ENCODE assay signal across 8 cellular contexts in the genomic region with DNA sequence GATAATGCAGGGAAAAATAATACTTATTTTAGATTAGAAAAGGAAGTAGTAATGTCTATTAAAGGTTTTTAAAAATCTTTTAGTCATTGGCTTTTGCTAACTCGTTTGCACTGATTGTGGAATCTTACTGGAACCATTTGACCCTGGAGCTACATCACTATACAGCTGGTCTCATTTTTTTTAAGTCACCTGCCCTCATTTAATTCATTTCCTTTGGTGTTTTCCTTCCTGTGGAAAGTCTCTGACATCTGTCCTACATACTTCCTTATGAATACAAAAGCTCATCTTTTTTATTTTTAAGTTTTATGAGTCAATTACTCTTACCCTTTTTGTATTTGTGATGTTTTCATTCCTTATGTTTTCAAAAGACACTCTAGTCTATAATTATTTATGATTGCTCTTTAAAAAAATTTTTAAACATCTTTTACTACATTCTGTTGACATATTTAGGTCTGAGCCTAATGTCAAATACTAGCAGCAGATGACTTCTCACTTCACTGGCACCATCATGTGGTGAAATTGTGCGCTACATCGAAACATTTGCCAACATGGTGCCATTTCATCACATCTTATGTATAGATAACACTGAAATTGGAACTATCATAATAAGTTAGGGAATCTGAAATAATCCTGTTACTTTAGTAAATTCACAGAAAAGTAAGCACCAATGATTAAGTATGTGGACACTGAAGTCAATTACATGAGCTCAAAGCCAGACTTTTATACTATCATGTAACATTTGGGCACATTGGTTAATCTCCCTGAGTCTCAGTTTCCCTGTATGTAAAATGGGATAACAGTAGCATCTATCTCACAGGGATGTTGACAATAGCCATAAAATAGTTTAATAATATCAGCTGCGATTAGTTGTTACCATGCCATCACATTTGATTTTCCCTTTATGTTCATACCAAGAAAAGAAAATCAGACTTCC. TPM values are rescaled to one million over a fixed set of nuclear protein-coding genes. Genes with fewer than 3 reads are reported as not detected.
DNase-seq lines count a peak whose midpoint lies in the region; ATAC-seq and TF ChIP-seq lines count a peak whose summit lies in the region.

No MANE protein-coding gene starts in this region.

- H4K20me1 ChIP-seq in BLaER1, result no peaks in the 10 kb centered on the region

- no peaks in the 10 kb centered on the region for H3K27me3 ChIP-seq in BLaER1
- H3K27me3 ChIP-seq in Peyer's patch, result no peaks in the 10 kb centered on the region

- TF ChIP-seq POLR2A in Peyer's patch (IDR thresholded peaks at IDR 0.05), result no peak

- H3K9ac ChIP-seq in BLaER1, result no peak overlapping the region

- intact Hi-C loops in posterior vena cava (cut with DNase I), result loop anchor here (5.0 kb wide), 2 partner anchors 377 to 392 kb away; no protein-coding TSS in a partner anchor

- H3K36me3 ChIP-seq in BLaER1 (no peaks in the 10 kb centered on the region), Peyer's patch (no peaks in the 10 kb centered on the region)

- DNase-seq in HPDE6-E6E7 (ENCODE audit: extremely low spot score) (peak; percentile 16), Peyer's patch (peak in 2 of 3 donors; percentile 35 to 86), foreskin melanocyte (peak; percentile 63), pons (ENCODE audit: low spot score) (peak; percentile 78), posterior vena cava (ENCODE audit: low spot score) (no peak)
- peak; percentile 42 for DNase-seq in activated effector memory CD4-positive, alpha-beta T cell treated with Interleukin-2 at 50 U/mL for 16 hours

- H3K4me1 ChIP-seq in BLaER1, result peaks cover 8% of the 10 kb centered on the region
- H3K4me1 ChIP-seq in Peyer's patch, result no peaks in the 10 kb centered on the region

- H3K27ac ChIP-seq in BLaER1 (no peak overlapping the region), Peyer's patch (no peak overlapping the region)

- H3K4me2 ChIP-seq in BLaER1, result peak overlapping the region; percentile 20; the same call in 1 of the 2 replicates

- peak; percentile 52 for ATAC-seq in GM18867 (IDR thresholded peaks at IDR 0.05; ENCODE audit: unreplicated experiment)

- H3K4me3 ChIP-seq in BLaER1 (no peak overlapping the region), Peyer's patch (no peak overlapping the region)

- H3K9me3 ChIP-seq in BLaER1 (peaks cover 14% of the 10 kb centered on the region), Peyer's patch (no peaks in the 10 kb centered on the region)

- TF ChIP-seq CTCF in Peyer's patch (IDR thresholded peaks at IDR 0.05), result peak in 5 of 6 experiments; percentile 42 to 85 (median 82)

RNA-seq across cellular contexts. Expression of a gene that starts 9.4 kb away (rescaled TPM):
- total RNA-seq in Peyer's patch (10 to 100 TPM in 1 of 4 donors, 1 to 10 TPM in 3; 8.3 to 11.6 (median 9.0) TPM), posterior vena cava (1 to 10 TPM; 5.8 to 6.9 TPM)
